Comparison of ENCODE assay signal across 1 cellular context in the genomic region with DNA sequence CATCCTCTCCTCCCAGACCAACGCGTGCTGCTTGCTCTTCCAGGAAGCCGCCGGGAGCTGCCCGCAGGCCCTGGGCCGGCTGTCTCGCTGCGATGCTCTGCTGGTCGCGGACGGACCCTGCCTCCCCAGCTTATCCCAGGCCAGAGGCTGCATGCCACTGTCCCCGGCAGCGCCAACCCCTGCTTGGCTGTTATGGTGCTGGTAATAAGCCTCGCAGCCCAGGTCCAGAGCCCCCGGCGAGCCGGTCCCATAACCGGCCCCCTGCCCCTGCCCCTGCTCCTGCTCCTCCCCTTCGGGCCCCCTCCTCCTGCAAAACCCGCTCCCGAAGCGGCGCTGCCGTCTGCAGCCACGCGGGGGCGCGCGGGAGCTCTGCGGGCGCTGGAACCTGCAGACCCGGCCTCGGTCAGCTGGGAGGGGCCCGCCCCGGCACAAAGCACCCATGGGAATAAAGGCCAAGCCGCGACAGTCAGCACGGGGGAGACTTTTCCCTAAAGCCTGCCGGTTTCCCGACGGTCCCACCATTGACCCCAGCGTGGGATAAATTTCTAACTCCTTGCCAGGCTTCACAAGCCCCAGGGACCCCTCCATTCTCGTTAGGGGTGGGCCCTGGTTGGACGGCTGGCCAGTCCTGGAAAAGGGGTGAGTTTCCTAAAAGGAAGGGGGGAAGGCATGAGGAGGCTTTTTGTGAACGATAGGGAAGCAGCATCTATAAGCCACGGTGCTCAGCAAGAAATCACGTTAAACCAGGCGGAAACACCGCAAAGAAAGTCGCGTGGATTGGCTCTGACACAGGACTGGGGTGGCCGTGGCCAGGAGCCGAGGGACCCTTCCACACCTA.
TF ChIP-seq lines count a peak whose summit lies in the region.

No MANE protein-coding gene starts in this region.

TF ChIP-seq in K562, 482 proteins besides CTCF, POLR2A, EP300 and RAD21 (continued from another document and continues in another):
- TF ChIP-seq ZBTB5 (IDR thresholded peaks at IDR 0.05) (no peak), BRF1 (IDR thresholded peaks at IDR 0.05; ENCODE audit: borderline replicate concordance, extremely low read depth, insufficient read length) (no peak), SAP30 (IDR thresholded peaks at IDR 0.05; ENCODE audit: borderline replicate concordance, insufficient read depth, low read depth, low read length, poor library complexity, severe bottlenecking) (no peak), ILK (tag; IDR thresholded peaks at IDR 0.05; ENCODE audit: borderline replicate concordance, low read depth) (no peak), ELF2 (CRISPR knock-in tag; IDR thresholded peaks at IDR 0.05) (no peak), TFAP4 (CRISPR knock-in tag; IDR thresholded peaks at IDR 0.05; ENCODE audit: borderline replicate concordance) (peak; percentile 98), ELF1 (tag; IDR thresholded peaks at IDR 0.05) (no peak), ZNF444 (CRISPR knock-in tag; IDR thresholded peaks at IDR 0.05) (no peak), ZBTB7A (IDR thresholded peaks at IDR 0.05; ENCODE audit: borderline replicate concordance, control insufficient read depth, low read depth, low read length) (peak; percentile 87), NFRKB (IDR thresholded peaks at IDR 0.05; ENCODE audit: low read depth) (no peak), PCBP1 (IDR thresholded peaks at IDR 0.05; ENCODE audit: low read depth, low read length, poor library complexity, severe bottlenecking) (peak; percentile 70), KDM2B (CRISPR knock-in tag; IDR thresholded peaks at IDR 0.05) (no peak), ZNF174 (CRISPR knock-in tag; IDR thresholded peaks at IDR 0.05) (no peak), ZBTB33 (CRISPR knock-in tag; IDR thresholded peaks at IDR 0.05) (peak; percentile 69), TAF1 (IDR thresholded peaks at IDR 0.05; ENCODE audit: control insufficient read depth, extremely low read depth, insufficient read depth, low read length, severe bottlenecking) (no peak), IFI16 (CRISPR knock-in tag; IDR thresholded peaks at IDR 0.05) (no peak), ZEB2 (IDR thresholded peaks at IDR 0.05) (no peak), ZNF197 (CRISPR knock-in tag; IDR thresholded peaks at IDR 0.05; ENCODE audit: low read depth) (no peak), KLF6 (CRISPR knock-in tag; IDR thresholded peaks at IDR 0.05; ENCODE audit: borderline replicate concordance) (no peak), ZNF507 (tag; conservative IDR thresholded peaks at IDR 0.05) (no peak), SMARCE1 (IDR thresholded peaks at IDR 0.05) (no peak), TCF3 (CRISPR knock-in tag; IDR thresholded peaks at IDR 0.05) (no peak), DLX4 (CRISPR knock-in tag; IDR thresholded peaks at IDR 0.05) (no peak), STAG1 (CRISPR knock-in tag; IDR thresholded peaks at IDR 0.05; ENCODE audit: borderline replicate concordance) (peak; percentile 67; the same call in 1 of the 2 replicates), BHLHE40 (IDR thresholded peaks at IDR 0.05; ENCODE audit: low read length) (no peak), ZBTB12 (CRISPR knock-in tag; IDR thresholded peaks at IDR 0.05) (no peak), TSHZ1 (CRISPR knock-in tag; IDR thresholded peaks at IDR 0.05) (no peak), ZNF699 (CRISPR knock-in tag; IDR thresholded peaks at IDR 0.05; ENCODE audit: insufficient replicate concordance) (no peak), SREBF2 (CRISPR knock-in tag; IDR thresholded peaks at IDR 0.05) (no peak), MEF2D (tag; conservative IDR thresholded peaks at IDR 0.05; ENCODE audit: low read depth) (no peak), SETDB1 (IDR thresholded peaks at IDR 0.05; ENCODE audit: low read length) (no peak), NELFE (IDR thresholded peaks at IDR 0.05; ENCODE audit: insufficient read depth, insufficient read length) (no peak)
- TF ChIP-seq, protein P1, sequence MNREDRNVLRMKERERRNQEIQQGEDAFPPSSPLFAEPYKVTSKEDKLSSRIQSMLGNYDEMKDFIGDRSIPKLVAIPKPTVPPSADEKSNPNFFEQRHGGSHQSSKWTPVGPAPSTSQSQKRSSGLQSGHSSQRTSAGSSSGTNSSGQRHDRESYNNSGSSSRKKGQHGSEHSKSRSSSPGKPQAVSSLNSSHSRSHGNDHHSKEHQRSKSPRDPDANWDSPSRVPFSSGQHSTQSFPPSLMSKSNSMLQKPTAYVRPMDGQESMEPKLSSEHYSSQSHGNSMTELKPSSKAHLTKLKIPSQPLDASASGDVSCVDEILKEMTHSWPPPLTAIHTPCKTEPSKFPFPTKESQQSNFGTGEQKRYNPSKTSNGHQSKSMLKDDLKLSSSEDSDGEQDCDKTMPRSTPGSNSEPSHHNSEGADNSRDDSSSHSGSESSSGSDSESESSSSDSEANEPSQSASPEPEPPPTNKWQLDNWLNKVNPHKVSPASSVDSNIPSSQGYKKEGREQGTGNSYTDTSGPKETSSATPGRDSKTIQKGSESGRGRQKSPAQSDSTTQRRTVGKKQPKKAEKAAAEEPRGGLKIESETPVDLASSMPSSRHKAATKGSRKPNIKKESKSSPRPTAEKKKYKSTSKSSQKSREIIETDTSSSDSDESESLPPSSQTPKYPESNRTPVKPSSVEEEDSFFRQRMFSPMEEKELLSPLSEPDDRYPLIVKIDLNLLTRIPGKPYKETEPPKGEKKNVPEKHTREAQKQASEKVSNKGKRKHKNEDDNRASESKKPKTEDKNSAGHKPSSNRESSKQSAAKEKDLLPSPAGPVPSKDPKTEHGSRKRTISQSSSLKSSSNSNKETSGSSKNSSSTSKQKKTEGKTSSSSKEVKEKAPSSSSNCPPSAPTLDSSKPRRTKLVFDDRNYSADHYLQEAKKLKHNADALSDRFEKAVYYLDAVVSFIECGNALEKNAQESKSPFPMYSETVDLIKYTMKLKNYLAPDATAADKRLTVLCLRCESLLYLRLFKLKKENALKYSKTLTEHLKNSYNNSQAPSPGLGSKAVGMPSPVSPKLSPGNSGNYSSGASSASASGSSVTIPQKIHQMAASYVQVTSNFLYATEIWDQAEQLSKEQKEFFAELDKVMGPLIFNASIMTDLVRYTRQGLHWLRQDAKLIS (CRISPR knock-in tag; IDR thresholded peaks at IDR 0.05) = no peak
